Comparison of ENCODE assay signal across 17 cellular contexts in genomic region chr6:149441740-149442139, GRCh38. TPM values are rescaled to one million over a fixed set of nuclear protein-coding genes. Genes with fewer than 3 reads are reported as not detected.
"Had no signal": no experiment of that assay in that cellular context is flagged by ENCODE, and none has a peak within 500 bp of the region (broad histone marks: within the 10 kb centered on the region; RNA-seq: fewer than 3 reads in every experiment).

No MANE protein-coding gene starts in this region.

- H3K4me3 ChIP-seq: coronary artery, gastroesophageal sphincter, heart left ventricle, left ventricle myocardium inferior, tibial artery had no signal

- H3K9me3 Mint-ChIP-seq: activated naive CD4-positive, alpha-beta T cell treated with anti-CD3 and anti-CD28 coated beads for 36 hours; activated naive CD8-positive, alpha-beta T cell treated with anti-CD3 and anti-CD28 coated beads, Interleukin-2, amount 50 U/mL, for 24 hours; activated T-helper 17 cell treated with anti-CD3 and anti-CD28 coated beads, Interleukin-2, amount 50 U/mL, for 72 hours; memory B cell; naive thymus-derived CD8-positive, alpha-beta T cell; T-helper 2 cell treated with Interferon-gamma antibody and Interleukin-4, amounts not matched to agents 5 μg/mL and 100 μg/mL, for 36 hours had no signal

- H3K36me3 Mint-ChIP-seq: memory B cell; naive thymus-derived CD8-positive, alpha-beta T cell had no signal

- ATAC-seq: activated naive CD8-positive, alpha-beta T cell treated with anti-CD3 and anti-CD28 coated beads, Interleukin-2, amount 50 U/mL, for 24 hours; activated T-helper 17 cell treated with anti-CD3 and anti-CD28 coated beads, Interleukin-2, amount 50 U/mL, for 72 hours; gastroesophageal sphincter; naive thymus-derived CD8-positive, alpha-beta T cell; stimulated activated naive CD8-positive, alpha-beta T cell treated with anti-CD3 and anti-CD28 coated beads, Interleukin-15, Interleukin-2, amounts not matched to agents 100 U/mL and 50 U/mL, for 24 hours had no signal

- H3K36me3 ChIP-seq: gastroesophageal sphincter, heart left ventricle, left ventricle myocardium inferior, tibial artery had no signal

- DNase-seq: activated CD4-positive, alpha-beta T cell treated with anti-CD3 and anti-CD28 coated beads, Interleukin-2, amount 50 U/mL, for 4 hours; activated naive CD4-positive, alpha-beta T cell treated with anti-CD3 and anti-CD28 coated beads for 36 hours; activated naive CD8-positive, alpha-beta T cell treated with anti-CD3 and anti-CD28 coated beads, Interleukin-2, amount 50 U/mL, for 24 hours; aorta; effector CD4-positive, alpha-beta T cell; heart left ventricle; left ventricle myocardium inferior; naive thymus-derived CD8-positive, alpha-beta T cell; stimulated activated naive CD8-positive, alpha-beta T cell treated with anti-CD3 and anti-CD28 coated beads, Interleukin-15, Interleukin-2, amounts not matched to agents 100 U/mL and 50 U/mL, for 24 hours; substantia nigra; tibial artery had no signal

- H3K27ac Mint-ChIP-seq: activated naive CD4-positive, alpha-beta T cell treated with anti-CD3 and anti-CD28 coated beads for 36 hours; activated naive CD8-positive, alpha-beta T cell treated with anti-CD3 and anti-CD28 coated beads, Interleukin-2, amount 50 U/mL, for 24 hours; activated T-helper 17 cell treated with anti-CD3 and anti-CD28 coated beads, Interleukin-2, amount 50 U/mL, for 72 hours; memory B cell; T-helper 2 cell treated with Interferon-gamma antibody and Interleukin-4, amounts not matched to agents 5 μg/mL and 100 μg/mL, for 36 hours had no signal

- H3K27ac ChIP-seq: coronary artery, gastroesophageal sphincter, heart left ventricle, left ventricle myocardium inferior, tibial artery had no signal

- H3K4me1 ChIP-seq: gastroesophageal sphincter, heart left ventricle had no signal

- H3K9me3 ChIP-seq: gastroesophageal sphincter, heart left ventricle, left ventricle myocardium inferior, tibial artery had no signal

- H3K4me3 Mint-ChIP-seq: activated naive CD4-positive, alpha-beta T cell treated with anti-CD3 and anti-CD28 coated beads for 36 hours; activated naive CD8-positive, alpha-beta T cell treated with anti-CD3 and anti-CD28 coated beads, Interleukin-2, amount 50 U/mL, for 24 hours; activated T-helper 17 cell treated with anti-CD3 and anti-CD28 coated beads, Interleukin-2, amount 50 U/mL, for 72 hours; memory B cell; naive thymus-derived CD8-positive, alpha-beta T cell; T-helper 2 cell treated with Interferon-gamma antibody and Interleukin-4, amounts not matched to agents 5 μg/mL and 100 μg/mL, for 36 hours had no signal

- H3K27me3 Mint-ChIP-seq: activated naive CD8-positive, alpha-beta T cell treated with anti-CD3 and anti-CD28 coated beads, Interleukin-2, amount 50 U/mL, for 24 hours; activated T-helper 17 cell treated with anti-CD3 and anti-CD28 coated beads, Interleukin-2, amount 50 U/mL, for 72 hours; memory B cell; naive thymus-derived CD8-positive, alpha-beta T cell had no signal

RNA-seq across cellular contexts. Expression of gene SUMO4, which starts 41.7 kb away (rescaled TPM):
- total RNA-seq: kidney epithelial cell had no signal

RNA-seq across cellular contexts. Expression of gene ZC3H12D, which starts 43.1 kb away (rescaled TPM):
- total RNA-seq: kidney epithelial cell had no signal
